10 cellular contexts compared by ENCODE assay signal in genomic region chr14:103336191-103336590, GRCh38. TPM values are rescaled to one million over a fixed set of nuclear protein-coding genes. Genes with fewer than 3 reads are reported as not detected.
A peak's percentile ranks its signal among the peaks of the same experiment; 100 is the strongest.
DNase-seq lines count a peak whose midpoint lies in the region; ATAC-seq and FAIRE-seq lines count a peak whose summit lies in the region.
"Had no signal": no experiment of that assay in that cellular context is flagged by ENCODE, and none has a peak within 500 bp of the region (broad histone marks: within the 10 kb centered on the region; RNA-seq: fewer than 3 reads in every experiment).

No MANE protein-coding gene starts in this region.

- peaks cover 39% of the 10 kb centered on the region for H3K4me1 Mint-ChIP-seq in activated CD4-positive, alpha-beta T cell treated with anti-CD3 and anti-CD28 coated beads, Interleukin-2, amount 10 ng/mL, durations not matched to agents 24 days and 14 days
- peaks cover 31% of the 10 kb centered on the region for H3K4me1 Mint-ChIP-seq in activated T-helper 17 cell treated with anti-CD3 and anti-CD28 coated beads, Interleukin-2, amount 50 U/mL, for 72 hours
- H3K4me1 Mint-ChIP-seq in immature natural killer cell, result peaks cover 33 to 42% of the 10 kb centered on the region in 2 donors
- peaks cover 28 to 46% of the 10 kb centered on the region in 2 donors for H3K4me1 Mint-ChIP-seq in stimulated activated naive B cell treated with anti-CD40 and anti-IgM and Interleukin-4, amounts not matched to agents 10 μg/mL and 1 μg/mL and 100 μg/mL, for 72 hours

- no peaks in the 10 kb centered on the region for H3K9me3 Mint-ChIP-seq in activated CD4-positive, alpha-beta T cell treated with anti-CD3 and anti-CD28 coated beads, Interleukin-2, amount 10 ng/mL, durations not matched to agents 24 days and 14 days
- no peaks in the 10 kb centered on the region for H3K9me3 Mint-ChIP-seq in activated T-helper 17 cell treated with anti-CD3 and anti-CD28 coated beads, Interleukin-2, amount 50 U/mL, for 72 hours
- H3K9me3 Mint-ChIP-seq in immature natural killer cell, result no peaks in the 10 kb centered on the region
- H3K9me3 Mint-ChIP-seq in stimulated activated naive B cell treated with anti-CD40 and anti-IgM and Interleukin-4, amounts not matched to agents 10 μg/mL and 1 μg/mL and 100 μg/mL, for 72 hours, result no peaks in the 10 kb centered on the region

- intact Hi-C loops in activated CD4-positive, alpha-beta T cell treated with anti-CD3 and anti-CD28 coated beads, Interleukin-2, amount 10 ng/mL, durations not matched to agents 24 days and 14 days (cut with micrococcal nuclease), result loop anchor here (10.0 kb wide), 1 partner anchor 1021 kb away; the partner anchor contains the start of gene ZNF839

- FAIRE-seq in frontal cortex (lab: Jason Lieb, UNC), result no peak

- peaks cover 65% of the 10 kb centered on the region for H3K36me3 Mint-ChIP-seq in activated CD4-positive, alpha-beta T cell treated with anti-CD3 and anti-CD28 coated beads, Interleukin-2, amount 10 ng/mL, durations not matched to agents 24 days and 14 days (ENCODE audit: low read depth)
- H3K36me3 Mint-ChIP-seq in activated T-helper 17 cell treated with anti-CD3 and anti-CD28 coated beads, Interleukin-2, amount 50 U/mL, for 72 hours (ENCODE audit: low read depth), result peaks cover 71% of the 10 kb centered on the region
- peaks cover 19 to 55% (median 50%) of the 10 kb centered on the region in 3 donors for H3K36me3 Mint-ChIP-seq in immature natural killer cell
- H3K36me3 Mint-ChIP-seq in stimulated activated naive B cell treated with anti-CD40 and anti-IgM and Interleukin-4, amounts not matched to agents 10 μg/mL and 1 μg/mL and 100 μg/mL, for 72 hours, result peaks cover 39 to 55% of the 10 kb centered on the region in 2 donors

- peak overlapping the region; percentile 92 for H3K4me3 Mint-ChIP-seq in activated CD4-positive, alpha-beta T cell treated with anti-CD3 and anti-CD28 coated beads, Interleukin-2, amount 10 ng/mL, durations not matched to agents 24 days and 14 days
- H3K4me3 Mint-ChIP-seq in activated T-helper 17 cell treated with anti-CD3 and anti-CD28 coated beads, Interleukin-2, amount 50 U/mL, for 72 hours, result peak overlapping the region; percentile 87
- H3K4me3 Mint-ChIP-seq in immature natural killer cell, result peak overlapping the region; percentile 66 to 97 (median 92)
- H3K4me3 Mint-ChIP-seq in stimulated activated naive B cell treated with anti-CD40 and anti-IgM and Interleukin-4, amounts not matched to agents 10 μg/mL and 1 μg/mL and 100 μg/mL, for 72 hours, result peak overlapping the region; percentile 48 to 96

- DNase-seq in activated CD4-positive, alpha-beta T cell treated with anti-CD3 and anti-CD28 coated beads, Interleukin-2, amount 10 ng/mL, durations not matched to agents 24 days and 14 days, result no peak
- no peak for DNase-seq in activated CD4-positive, alpha-beta T cell treated with anti-CD3 and anti-CD28 coated beads for 1 hour
- no peak for DNase-seq in immature natural killer cell
- DNase-seq in stimulated activated naive B cell treated with anti-CD40 and anti-IgM and Interleukin-4, amounts not matched to agents 10 μg/mL and 1 μg/mL and 100 μg/mL, for 72 hours, result no peak
- DNase-seq in EL, result no peak
- no peak for DNase-seq in frontal cortex (ENCODE audit: low spot score in 2 of 2)
- no peak for DNase-seq in NOMO-1 treated with DMSO at 0.1 percent for 48 hours (lab: John Stamatoyannopoulos, UW; ENCODE audit: unreplicated experiment)
- DNase-seq: activated CD4-positive, CD25-positive, alpha-beta regulatory T cell treated with anti-CD3 and anti-CD28 coated beads, Interleukin-2, amount 50 U/mL, for 72 hours; NCI-H2227 treated with DMSO at 0.1 percent for 48 hours had no signal

- ATAC-seq in activated T-helper 17 cell treated with anti-CD3 and anti-CD28 coated beads, Interleukin-2, amount 50 U/mL, for 72 hours (replicated peaks), result no peak
- ATAC-seq in stimulated activated naive B cell treated with anti-CD40 and anti-IgM and Interleukin-4, amounts not matched to agents 10 μg/mL and 1 μg/mL and 100 μg/mL, for 72 hours (replicated peaks), result no peak

- H3K27ac Mint-ChIP-seq in activated CD4-positive, alpha-beta T cell treated with anti-CD3 and anti-CD28 coated beads, Interleukin-2, amount 10 ng/mL, durations not matched to agents 24 days and 14 days, result peak overlapping the region; percentile 81
- H3K27ac Mint-ChIP-seq in activated T-helper 17 cell treated with anti-CD3 and anti-CD28 coated beads, Interleukin-2, amount 50 U/mL, for 72 hours, result peak overlapping the region; percentile 92
- peak overlapping the region; percentile 11 to 94 (median 75) for H3K27ac Mint-ChIP-seq in immature natural killer cell
- H3K27ac Mint-ChIP-seq in stimulated activated naive B cell treated with anti-CD40 and anti-IgM and Interleukin-4, amounts not matched to agents 10 μg/mL and 1 μg/mL and 100 μg/mL, for 72 hours, result peak overlapping the region; percentile 95

- H3K27me3 Mint-ChIP-seq in activated CD4-positive, alpha-beta T cell treated with anti-CD3 and anti-CD28 coated beads, Interleukin-2, amount 10 ng/mL, durations not matched to agents 24 days and 14 days, result no peaks in the 10 kb centered on the region
- H3K27me3 Mint-ChIP-seq in activated T-helper 17 cell treated with anti-CD3 and anti-CD28 coated beads, Interleukin-2, amount 50 U/mL, for 72 hours, result no peaks in the 10 kb centered on the region
- peaks cover 20 to 29% (median 26%) of the 10 kb centered on the region in 3 donors for H3K27me3 Mint-ChIP-seq in immature natural killer cell (ENCODE audit: low read depth in 3 of 3)
- no peaks in the 10 kb centered on the region for H3K27me3 Mint-ChIP-seq in stimulated activated naive B cell treated with anti-CD40 and anti-IgM and Interleukin-4, amounts not matched to agents 10 μg/mL and 1 μg/mL and 100 μg/mL, for 72 hours

RNA-seq across cellular contexts. Expression of gene EIF5, which starts 2.2 kb away (rescaled TPM):
- 258 and 260 TPM in 2 replicates for total RNA-seq in activated CD4-positive, alpha-beta T cell treated with anti-CD3 and anti-CD28 coated beads, Interleukin-2, amount 10 ng/mL, durations not matched to agents 24 days and 14 days
- total RNA-seq in activated T-helper 17 cell treated with anti-CD3 and anti-CD28 coated beads, Interleukin-2, amount 50 U/mL, for 72 hours, result 100 to 1,000 TPM; 196 to 296 TPM
- polyA plus RNA-seq in immature natural killer cell, result 100 to 1,000 TPM; 348 to 443 (median 414) TPM
- total RNA-seq in frontal cortex, result 129 TPM

RNA-seq across cellular contexts. Expression of gene MARK3, which starts 49.0 kb away (rescaled TPM):
- 82.0 and 89.7 TPM in 2 replicates for total RNA-seq in activated CD4-positive, alpha-beta T cell treated with anti-CD3 and anti-CD28 coated beads, Interleukin-2, amount 10 ng/mL, durations not matched to agents 24 days and 14 days
- 10 to 100 TPM; 61.2 to 80.8 TPM for total RNA-seq in activated T-helper 17 cell treated with anti-CD3 and anti-CD28 coated beads, Interleukin-2, amount 50 U/mL, for 72 hours
- 10 to 100 TPM; 23.4 to 44.1 (median 25.7) TPM for polyA plus RNA-seq in immature natural killer cell
- total RNA-seq in frontal cortex, result 152 TPM
